ENCODE assay signal across 8 cellular contexts in the genomic region with DNA sequence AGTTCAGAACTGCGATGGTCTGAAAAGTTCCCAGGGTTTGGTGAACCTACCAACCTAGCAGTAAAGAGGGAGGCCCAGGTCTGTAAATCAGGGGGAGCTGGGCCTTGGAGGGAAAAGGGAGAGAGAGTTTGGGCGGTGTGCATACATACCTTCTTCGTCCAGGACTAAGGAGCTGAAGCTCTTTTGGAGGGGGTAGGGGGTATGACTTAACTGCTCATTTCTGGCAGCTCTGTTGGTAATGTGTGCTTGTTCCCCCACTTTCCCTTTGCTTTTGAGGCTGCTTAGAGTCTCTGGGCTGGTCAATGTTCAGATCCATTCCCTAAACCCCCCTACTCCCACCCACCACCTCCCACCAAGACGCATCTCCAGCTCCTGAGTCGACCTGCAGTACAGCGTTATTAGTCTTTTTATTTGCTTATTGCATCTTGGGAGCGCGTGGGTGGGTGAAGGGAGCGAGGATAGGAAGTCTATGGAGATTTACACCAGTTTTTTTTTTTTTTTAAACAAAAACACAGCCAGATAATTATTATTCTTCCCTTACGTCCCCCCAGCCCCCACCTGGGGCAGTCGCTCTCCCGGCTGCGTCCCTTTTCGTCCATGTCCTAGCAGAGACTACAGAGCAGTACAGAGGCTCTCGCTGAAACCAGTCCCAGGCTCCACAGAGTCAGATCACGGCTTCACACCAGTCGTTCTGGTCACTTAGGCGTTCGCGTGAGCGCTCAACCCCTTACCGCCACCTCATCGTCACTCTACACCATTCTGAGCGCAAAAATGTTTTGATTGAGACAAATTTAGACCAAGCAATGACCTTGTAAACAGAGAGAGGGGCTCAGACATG. TPM values are rescaled to one million over a fixed set of nuclear protein-coding genes. Genes with fewer than 3 reads are reported as not detected.
A peak's percentile ranks its signal among the peaks of the same experiment; 100 is the strongest.
DNase-seq lines count a peak whose midpoint lies in the region; ATAC-seq and TF ChIP-seq lines count a peak whose summit lies in the region.

No MANE protein-coding gene starts in this region.

- POLR2A ChIA-PET in CD4-positive, alpha-beta T cell (lab: Charles Lee), result interaction anchor here (1.6 to 2.2 kb wide), 2 partner anchors 22 to 25 kb away, joined by 7 to 8 read pairs; partner anchors contain the start of genes ATF6B and FKBPL
- POLR2A ChIA-PET in naive thymus-derived CD4-positive, alpha-beta T cell (lab: Charles Lee), result interaction anchor here (0.5 to 2.0 kb wide), 7 partner anchors 12 to 413 kb away, joined by 3 to 7 read pairs (median 3); partner anchors contain the start of genes ATF6B, FKBPL, GPSM3 and MSH5

- peak overlapping the region; percentile 50 for H3K4me3 ChIP-seq in naive thymus-derived CD4-positive, alpha-beta T cell (ENCODE audit: low read length)

- H3K27ac Mint-ChIP-seq in CD4-positive, alpha-beta T cell, result peak overlapping the region; percentile 88
- peak overlapping the region in 8 of 9 donors; percentile 76 to 98 (median 91) for H3K27ac Mint-ChIP-seq in naive thymus-derived CD4-positive, alpha-beta T cell

- no peaks in the 10 kb centered on the region for H3K9me3 ChIP-seq in CD4-positive, alpha-beta T cell (ENCODE audit: control insufficient read depth, low read length)
- no peaks in the 10 kb centered on the region for H3K9me3 ChIP-seq in naive thymus-derived CD4-positive, alpha-beta T cell (ENCODE audit: control insufficient read depth in 2 of 3, low read length in 3 of 3)

- H3K27me3 ChIP-seq in CD4-positive, alpha-beta T cell (ENCODE audit: control insufficient read depth, insufficient read depth, low read length), result peaks cover 11% of the 10 kb centered on the region
- H3K27me3 ChIP-seq in naive thymus-derived CD4-positive, alpha-beta T cell (ENCODE audit: control insufficient read depth in 2 of 2, insufficient read depth in 2 of 2, low read length in 2 of 2), result no peaks in the 10 kb centered on the region

- no peak overlapping the region for H3K27ac ChIP-seq in CD4-positive, alpha-beta T cell (ENCODE audit: low read depth, low read length)
- peak overlapping the region; percentile 58 for H3K27ac ChIP-seq in epithelial cell of prostate
- peak overlapping the region; percentile 82 for H3K27ac ChIP-seq in naive thymus-derived CD4-positive, alpha-beta T cell (ENCODE audit: low read depth, low read length)

- TF ChIP-seq CTCF in CD4-positive, alpha-beta T cell (IDR thresholded peaks at IDR 0.05), result no peak

- peaks cover 18% of the 10 kb centered on the region for H3K36me3 Mint-ChIP-seq in CD4-positive, alpha-beta T cell (ENCODE audit: low read depth)
- peaks cover 0 to 9% (median 4%) of the 10 kb centered on the region in 5 donors for H3K36me3 Mint-ChIP-seq in naive thymus-derived CD4-positive, alpha-beta T cell

- intact Hi-C loops in CD4-positive, alpha-beta T cell (cut with DNase I, micrococcal nuclease), result loop anchor here in 1 of 2 experiments (10.0 kb wide), 1 partner anchor 108 kb away; no protein-coding TSS in a partner anchor
- intact Hi-C loops in naive thymus-derived CD4-positive, alpha-beta T cell (cut with micrococcal nuclease), result no loop called here

- ATAC-seq in CD4-positive, alpha-beta T cell (ENCODE audit: poor library complexity), result no peak
- no peak for ATAC-seq in naive thymus-derived CD4-positive, alpha-beta T cell
- ATAC-seq in GM18498 (IDR thresholded peaks at IDR 0.05; ENCODE audit: unreplicated experiment), result no peak
- no peak for ATAC-seq in HG02870 (IDR thresholded peaks at IDR 0.05; ENCODE audit: unreplicated experiment)

- H3K36me3 ChIP-seq in naive thymus-derived CD4-positive, alpha-beta T cell (ENCODE audit: control insufficient read depth in 2 of 3, insufficient read depth in 3 of 3, low read length in 3 of 3), result peaks cover 0 to 5% (median 0%) of the 10 kb centered on the region in 3 experiments

- CTCF ChIA-PET in CD4-positive, alpha-beta T cell (lab: Charles Lee), result interaction anchor here (1.7 to 1.8 kb wide), 2 partner anchors 34 to 43 kb away, joined by 4 read pairs; no protein-coding TSS in a partner anchor
- CTCF ChIA-PET in naive thymus-derived CD4-positive, alpha-beta T cell (lab: Charles Lee), result interaction anchor here (0.8 to 0.9 kb wide), 2 partner anchors 24 kb away, joined by 3 read pairs; partner anchors contain the start of gene AGPAT1

- H3K27me3 Mint-ChIP-seq in CD4-positive, alpha-beta T cell, result peaks cover 32% of the 10 kb centered on the region
- H3K27me3 Mint-ChIP-seq in naive thymus-derived CD4-positive, alpha-beta T cell, result peaks cover 0 to 46% (median 12%) of the 10 kb centered on the region in 5 donors

- no peak for DNase-seq in CD4-positive, alpha-beta T cell
- DNase-seq in RPMI7951 (ENCODE audit: low read depth) (peak; percentile 57), epithelial cell of prostate (ENCODE audit: low read depth, low spot score) (no peak), GM19240 (ENCODE audit: insufficient read length, low spot score) (no peak), NOMO-1 treated with dmso at 0.1 percent for 144 hours (lab: John Stamatoyannopoulos, UW; ENCODE audit: unreplicated experiment) (no peak)
- DNase-seq in naive thymus-derived CD4-positive, alpha-beta T cell, result no peak

- peaks cover 74% of the 10 kb centered on the region for H3K4me1 Mint-ChIP-seq in CD4-positive, alpha-beta T cell (ENCODE audit: low read depth)
- H3K4me1 Mint-ChIP-seq in naive thymus-derived CD4-positive, alpha-beta T cell, result peaks cover 52 to 77% (median 72%) of the 10 kb centered on the region in 7 donors

- peaks cover 10 to 35% of the 10 kb centered on the region in 2 donors for H3K4me1 ChIP-seq in naive thymus-derived CD4-positive, alpha-beta T cell (ENCODE audit: control insufficient read depth in 2 of 2, insufficient read depth in 2 of 2, low read length in 2 of 2)

- peak overlapping the region; percentile 89 for H3K4me3 Mint-ChIP-seq in CD4-positive, alpha-beta T cell
- peak overlapping the region; percentile 58 to 100 (median 86) for H3K4me3 Mint-ChIP-seq in naive thymus-derived CD4-positive, alpha-beta T cell

- no peaks in the 10 kb centered on the region for H3K9me3 Mint-ChIP-seq in CD4-positive, alpha-beta T cell
- peaks cover 0 to 5% (median 0%) of the 10 kb centered on the region in 11 donors for H3K9me3 Mint-ChIP-seq in naive thymus-derived CD4-positive, alpha-beta T cell

RNA-seq across cellular contexts. Expression of gene PRRT1, which starts 0.9 kb away (rescaled TPM):
- total RNA-seq in CD4-positive, alpha-beta T cell, result 1 to 10 TPM; 2.6 to 3.2 TPM
- 0.49 TPM in 1 of 2 replicates, not detected in the other for total RNA-seq in RPMI7951 (2014; rRNA removed; shearing (Covaris generic))
- total RNA-seq in naive thymus-derived CD4-positive, alpha-beta T cell, result 1 to 10 TPM in 4 of 5 experiments, under 1 TPM in 1; 0.31 to 7.4 (median 3.4) TPM
- 1 to 10 TPM; 2.2 to 6.2 TPM for polyA plus RNA-seq in naive thymus-derived CD4-positive, alpha-beta T cell

RNA-seq across cellular contexts. Expression of gene PPT2, which starts 1.3 kb away (rescaled TPM):
- total RNA-seq in CD4-positive, alpha-beta T cell, result 1 to 10 TPM; 8.7 to 8.9 TPM
- total RNA-seq in RPMI7951 (2014; rRNA removed; shearing (Covaris generic)), result 22.9 and 25.1 TPM in 2 replicates
- 10 to 100 TPM; 11.8 to 21.9 (median 15.8) TPM for total RNA-seq in naive thymus-derived CD4-positive, alpha-beta T cell
- polyA plus RNA-seq in naive thymus-derived CD4-positive, alpha-beta T cell, result 10 to 100 TPM; 14.3 to 15.7 TPM

RNA-seq across cellular contexts. Expression of gene EGFL8, which starts 11.8 kb away (rescaled TPM):
- 10 to 100 TPM; 13.1 to 13.8 TPM for total RNA-seq in CD4-positive, alpha-beta T cell
- total RNA-seq in RPMI7951 (2014; rRNA removed; shearing (Covaris generic)), result 0.59 and 2.8 TPM in 2 replicates
- total RNA-seq in naive thymus-derived CD4-positive, alpha-beta T cell, result 10 to 100 TPM in 4 of 5 experiments, 1 to 10 TPM in 1; 7.5 to 25.9 (median 17.2) TPM
- polyA plus RNA-seq in naive thymus-derived CD4-positive, alpha-beta T cell, result under 1 TPM; 0.30 to 0.86 TPM

RNA-seq across cellular contexts. Expression of gene FKBPL, which starts 22.5 kb away (rescaled TPM):
- total RNA-seq in CD4-positive, alpha-beta T cell, result under 1 TPM; 0.66 to 0.73 TPM
- 14.5 and 15.2 TPM in 2 replicates for total RNA-seq in RPMI7951 (2014; rRNA removed; shearing (Covaris generic))
- 1 to 10 TPM in 4 of 5 experiments, under 1 TPM in 1; 0.82 to 5.1 (median 3.0) TPM for total RNA-seq in naive thymus-derived CD4-positive, alpha-beta T cell
- 1 to 10 TPM; 1.3 to 4.1 TPM for polyA plus RNA-seq in naive thymus-derived CD4-positive, alpha-beta T cell

RNA-seq across cellular contexts. Expression of gene AGPAT1, which starts 23.3 kb away (rescaled TPM):
- total RNA-seq in CD4-positive, alpha-beta T cell, result 10 to 100 TPM; 13.2 to 13.3 TPM
- total RNA-seq in RPMI7951 (2014; rRNA removed; shearing (Covaris generic)), result 59.4 and 82.3 TPM in 2 replicates
- 10 to 100 TPM; 25.0 to 46.1 (median 31.6) TPM for total RNA-seq in naive thymus-derived CD4-positive, alpha-beta T cell
- polyA plus RNA-seq in naive thymus-derived CD4-positive, alpha-beta T cell, result 10 to 100 TPM; 19.3 to 19.5 TPM
